Comparison of ENCODE assay signal across 1 cellular context in genomic region chr10:78774999-78775711, GRCh38.
TF ChIP-seq lines count a peak whose summit lies in the region.

No MANE protein-coding gene starts in this region.

TF ChIP-seq in HepG2, 621 proteins besides CTCF, POLR2A, EP300 and RAD21 (continued from another document and continues in another):
- TF ChIP-seq KIAA2018 (CRISPR knock-in tag; IDR thresholded peaks at IDR 0.05; ENCODE audit: borderline replicate concordance): no peak
- TF ChIP-seq ZNF235 (CRISPR knock-in tag; IDR thresholded peaks at IDR 0.05; ENCODE audit: borderline replicate concordance): no peak
- no peak; the same call in 1 of the 2 replicates for TF ChIP-seq PITX1 (CRISPR knock-in tag; IDR thresholded peaks at IDR 0.05)
- TF ChIP-seq ZBTB42 (CRISPR knock-in tag; IDR thresholded peaks at IDR 0.05): no peak
- no peak for TF ChIP-seq KAT2B (IDR thresholded peaks at IDR 0.05; ENCODE audit: borderline replicate concordance, low read depth, low read length)
- no peak for TF ChIP-seq ZNF33B (CRISPR knock-in tag; IDR thresholded peaks at IDR 0.05)
- peak; percentile 89 for TF ChIP-seq TFAP4 (IDR thresholded peaks at IDR 0.05; ENCODE audit: borderline replicate concordance, low read depth)
- TF ChIP-seq CC2D1A (CRISPR knock-in tag; IDR thresholded peaks at IDR 0.05): no peak
- no peak for TF ChIP-seq SNAPC5 (CRISPR knock-in tag; IDR thresholded peaks at IDR 0.05; ENCODE audit: borderline replicate concordance)
- no peak for TF ChIP-seq ZNF615 (CRISPR knock-in tag; IDR thresholded peaks at IDR 0.05; ENCODE audit: borderline replicate concordance)
- no peak for TF ChIP-seq ATF1 (CRISPR knock-in tag; IDR thresholded peaks at IDR 0.05)
- TF ChIP-seq FOXK2 (IDR thresholded peaks at IDR 0.05): no peak
- no peak for TF ChIP-seq ARNT (IDR thresholded peaks at IDR 0.05)
- TF ChIP-seq ARNT2 (CRISPR knock-in tag; IDR thresholded peaks at IDR 0.05; ENCODE audit: low read depth): no peak
- no peak for TF ChIP-seq ZNF10 (CRISPR knock-in tag; IDR thresholded peaks at IDR 0.05; ENCODE audit: borderline replicate concordance, low read depth)
- peak; percentile 64; the same call in 1 of the 2 replicates for TF ChIP-seq TFDP1 (CRISPR knock-in tag; IDR thresholded peaks at IDR 0.05; ENCODE audit: borderline replicate concordance)
- no peak for TF ChIP-seq GRHL1 (CRISPR knock-in tag; conservative IDR thresholded peaks at IDR 0.05)
- no peak for TF ChIP-seq ZNF317 (CRISPR knock-in tag; IDR thresholded peaks at IDR 0.05)
- no peak for TF ChIP-seq ZNF225 (CRISPR knock-in tag; IDR thresholded peaks at IDR 0.05)
- TF ChIP-seq CEBPZ (IDR thresholded peaks at IDR 0.05; ENCODE audit: low read length): no peak
- TF ChIP-seq ZNF761 (CRISPR knock-in tag; conservative IDR thresholded peaks at IDR 0.05): peak; percentile 54; the same call in 1 of the 2 replicates
- no peak for TF ChIP-seq ZSCAN30 (CRISPR knock-in tag; IDR thresholded peaks at IDR 0.05)
- no peak for TF ChIP-seq ZNF251 (CRISPR knock-in tag; IDR thresholded peaks at IDR 0.05)
- TF ChIP-seq ZBTB3 (CRISPR knock-in tag; IDR thresholded peaks at IDR 0.05; ENCODE audit: borderline replicate concordance, low read depth): no peak
- no peak for TF ChIP-seq ELF1 (CRISPR knock-in tag; IDR thresholded peaks at IDR 0.05)
- no peak for TF ChIP-seq BRD4 (CRISPR knock-in tag; IDR thresholded peaks at IDR 0.05)
- TF ChIP-seq GMEB1 (CRISPR knock-in tag; IDR thresholded peaks at IDR 0.05; ENCODE audit: borderline replicate concordance): no peak
- TF ChIP-seq PPARG (CRISPR knock-in tag; conservative IDR thresholded peaks at IDR 0.05): no peak
- TF ChIP-seq ZMYM3 (CRISPR knock-in tag; IDR thresholded peaks at IDR 0.05): peak; percentile 33; the same call in 1 of the 2 replicates
- no peak for TF ChIP-seq PREB (CRISPR knock-in tag; IDR thresholded peaks at IDR 0.05)
- TF ChIP-seq ZNF354B (CRISPR knock-in tag; IDR thresholded peaks at IDR 0.05): no peak
- TF ChIP-seq KLF13 (CRISPR knock-in tag; IDR thresholded peaks at IDR 0.05): no peak
- peak; percentile 49; the same call in 1 of the 2 replicates for TF ChIP-seq ZFP91 (CRISPR knock-in tag; IDR thresholded peaks at IDR 0.05; ENCODE audit: borderline replicate concordance)
- no peak for TF ChIP-seq ZBTB10 (CRISPR knock-in tag; IDR thresholded peaks at IDR 0.05; ENCODE audit: borderline replicate concordance)
- TF ChIP-seq EZH2 (conservative IDR thresholded peaks at IDR 0.05; ENCODE audit: low read depth, low read length): no peak
- TF ChIP-seq SP5 (CRISPR knock-in tag; IDR thresholded peaks at IDR 0.05; ENCODE audit: borderline replicate concordance, low read depth): no peak
